26 cellular contexts compared by ENCODE assay signal in genomic region chr9:83140061-83140460, GRCh38.
"Had no signal": no experiment of that assay in that cellular context is flagged by ENCODE, and none has a peak within 500 bp of the region (broad histone marks: within the 10 kb centered on the region; RNA-seq: fewer than 3 reads in every experiment).

No MANE protein-coding gene starts in this region.

- DNase-seq: IMR-90; Kasumi-1; KG1; MV-4-11; NCI-H1048; NCI-H1105; NCI-H1417; NCI-H1436 treated with DMSO at 0.1 percent for 48 hours; NCI-H1694; NCI-H1930; NCI-H2081; NCI-H2171; NCI-H226; NCI-H446; NCI-H510A; NCI-H524 treated with DMSO at 0.1 percent for 48 hours; NCI-H69; NCI-H774; NK-92 treated with Interleukin-12 subunit alpha and Interleukin-12 subunit beta, amount 100 ng/mL, for 24 hours; PC-3; SHP77 treated with DMSO at 0.1 percent for 48 hours; SJCRH30 had no signal

- H3K9me3 ChIP-seq: SJCRH30 had no signal

- H3K27ac ChIP-seq: SJCRH30 had no signal

- FAIRE-seq: HepG2 had no signal

- H3K36me3 ChIP-seq: SJCRH30 had no signal

- ATAC-seq: HepG2, Panc1, PC-3, Right ventricle myocardium inferior, SK-N-SH treated with all-trans-retinoic acid at 6 μM for 48 hours had no signal

- H3K27me3 ChIP-seq: SJCRH30 had no signal

- H3K4me3 ChIP-seq: SJCRH30 had no signal
